ENCODE assay signal across 18 cellular contexts in the genomic region with DNA sequence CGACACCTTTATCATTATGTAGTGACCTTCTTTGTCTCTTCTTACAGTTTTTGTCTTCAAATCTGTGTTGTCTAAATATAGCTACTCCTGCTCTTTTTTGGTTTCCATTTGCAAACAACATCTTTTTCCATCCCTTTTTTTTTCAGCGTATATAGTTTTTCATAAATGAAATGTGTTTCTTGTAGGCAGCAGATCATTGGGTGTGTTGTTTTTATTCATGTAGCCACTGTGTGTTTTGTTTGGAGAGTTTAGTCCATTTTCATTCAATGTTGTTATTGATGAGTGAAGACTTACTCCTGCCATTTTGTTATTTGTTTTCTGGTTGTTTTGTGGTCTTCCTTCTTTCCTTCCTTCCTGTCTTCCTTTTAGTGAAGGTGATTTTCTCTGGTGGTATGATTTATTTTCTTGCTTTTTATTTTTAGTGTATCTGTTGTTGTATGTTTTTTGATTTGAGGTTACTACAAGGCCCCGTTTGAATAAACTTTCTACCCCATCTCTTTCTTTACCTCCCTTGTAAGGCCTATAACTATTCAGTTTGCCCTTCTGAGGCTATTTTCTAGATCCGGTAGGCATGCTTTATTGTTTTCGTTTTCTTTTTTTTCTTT.
A peak's percentile ranks its signal among the peaks of the same experiment; 100 is the strongest.
DNase-seq lines count a peak whose midpoint lies in the region; ATAC-seq and TF ChIP-seq lines count a peak whose summit lies in the region.
"Had no signal": no experiment of that assay in that cellular context is flagged by ENCODE, and none has a peak within 500 bp of the region (broad histone marks: within the 10 kb centered on the region; RNA-seq: fewer than 3 reads in every experiment).

No MANE protein-coding gene starts in this region.

- dilution Hi-C loops in IMR-90 (cut with HindIII; ENCODE audit: low sequenced_read_pairs, unreplicated experiment) = no loop called here

- in situ Hi-C loops in IMR-90 (cut with MboI; ENCODE audit: low sequenced_read_pairs) = no loop called here

- TF ChIP-seq POLR2A in IMR-90 (IDR thresholded peaks at IDR 0.05; ENCODE audit: low read depth, low read length) = no peak

- no peak overlapping the region for H4K91ac ChIP-seq in IMR-90 (ENCODE audit: insufficient read depth, low read depth, low read length)

- H3K4ac ChIP-seq in IMR-90 (ENCODE audit: low read depth, low read length) = no peak overlapping the region

- POLR2A ChIA-PET in IMR-90 (lab: Charles Lee; ENCODE audit: unreplicated experiment) = no interaction called here

- H3K27me3 Mint-ChIP-seq in activated T-cell treated with anti-CD3 and anti-CD28 coated beads, Interleukin-2, amount 50 U/mL, for 24 hours = no peaks in the 10 kb centered on the region
- H3K27me3 Mint-ChIP-seq in progenitor cell of endocrine pancreas = no peaks in the 10 kb centered on the region
- H3K27me3 Mint-ChIP-seq: B cell had no signal

- peaks cover 55% of the 10 kb centered on the region for H3K4me1 Mint-ChIP-seq in activated T-cell treated with anti-CD3 and anti-CD28 coated beads, Interleukin-2, amount 50 U/mL, for 24 hours (ENCODE audit: low read depth)
- peaks cover 1% of the 10 kb centered on the region for H3K4me1 Mint-ChIP-seq in progenitor cell of endocrine pancreas (ENCODE audit: low read depth)

- H2BK5ac ChIP-seq in IMR-90 (ENCODE audit: low read depth, low read length, poor library complexity, severe bottlenecking) = no peak overlapping the region

- no peaks in the 10 kb centered on the region for H3K27me3 ChIP-seq in IMR-90 (ENCODE audit: control insufficient read depth, insufficient read depth, low read length)
- H3K27me3 ChIP-seq in tibial artery = no peaks in the 10 kb centered on the region

- no peak overlapping the region for H2BK120ac ChIP-seq in IMR-90 (ENCODE audit: low read depth, low read length)

- H3K4me1 ChIP-seq in IMR-90 (ENCODE audit: control insufficient read depth, insufficient read depth, low read length) (no peaks in the 10 kb centered on the region), tibial artery (no peaks in the 10 kb centered on the region)
- H3K4me1 ChIP-seq: Caco-2, HAP-1 had no signal

- H4K8ac ChIP-seq in IMR-90 (ENCODE audit: low read depth in 2 of 2, low read length in 2 of 2) = no peak overlapping the region

- H3K18ac ChIP-seq in IMR-90 (ENCODE audit: low read depth, low read length) = no peak overlapping the region

- H3K4me3 ChIP-seq in IMR-90 (ENCODE audit: insufficient read depth, low read depth, low read length) (no peak overlapping the region), fibroblast of mammary gland (ENCODE audit: control insufficient read depth, low read depth, low read length) (no peak overlapping the region), tibial artery (no peak overlapping the region)
- H3K4me3 ChIP-seq: GM23248, HAP-1 had no signal

- H3K56ac ChIP-seq in IMR-90 (ENCODE audit: extremely low read depth, insufficient read depth, low read length) = no peak overlapping the region

- no peak overlapping the region for H3K23ac ChIP-seq in IMR-90 (ENCODE audit: low read depth, low read length)

- WGBS in IMR-90 (ENCODE audit: extremely low coverage in 2 of 2, insufficient read length in 1 of 2), 2 experiments = 100% methylated on average over 1 of the region's 5 CpGs; no CpG with 5 or more reads in 1 of the 2 experiments

- no peak for ATAC-seq in IMR-90 (ENCODE audit: low read depth)
- no peak for ATAC-seq in left colon
- ATAC-seq in HG02973 (IDR thresholded peaks at IDR 0.05; ENCODE audit: unreplicated experiment) = no peak

- CTCF ChIA-PET in IMR-90 (lab: Yijun Ruan, JAX) = no interaction called here

- no peak overlapping the region for H2AK5ac ChIP-seq in IMR-90 (ENCODE audit: low read depth, low read length)

- no peak overlapping the region for H3K27ac ChIP-seq in IMR-90 (ENCODE audit: insufficient read depth, low read length)
- no peak overlapping the region for H3K27ac ChIP-seq in tibial artery
- H3K27ac ChIP-seq: GM23248 had no signal

- peak overlapping the region; percentile 16 for H3K27ac Mint-ChIP-seq in activated T-cell treated with anti-CD3 and anti-CD28 coated beads, Interleukin-2, amount 50 U/mL, for 24 hours
- peak overlapping the region; percentile 82 for H3K27ac Mint-ChIP-seq in progenitor cell of endocrine pancreas

- H2AFZ ChIP-seq in IMR-90 (replicated peaks; ENCODE audit: low read length, poor library complexity) = no peak overlapping the region
- H2AFZ ChIP-seq: GM23248 had no signal

- H3K9me1 ChIP-seq in IMR-90 (ENCODE audit: insufficient read depth, low read length) = no peaks in the 10 kb centered on the region; the same call in 1 of the 2 replicates

- peaks cover 11% of the 10 kb centered on the region for H3K9me3 ChIP-seq in IMR-90 (ENCODE audit: control insufficient read depth, insufficient read depth, low read length)
- peaks cover 0 to 27% (median 0%) of the 10 kb centered on the region in 3 donors for H3K9me3 ChIP-seq in tibial artery

- TF ChIP-seq CTCF in IMR-90 (conservative IDR thresholded peaks at IDR 0.05; ENCODE audit: low read depth, low read length) (no peak), fibroblast of mammary gland (conservative IDR thresholded peaks at IDR 0.05; ENCODE audit: control insufficient read depth, insufficient read depth, low read depth, low read length) (no peak), progenitor cell of endocrine pancreas (IDR thresholded peaks at IDR 0.05; ENCODE audit: unreplicated experiment) (no peak), tibial artery (IDR thresholded peaks at IDR 0.05) (no peak)

- BruUV-seq in IMR-90 (replicated peaks; lab: Mats Ljungman, UMichigan) = no TSS peak

- H2BK20ac ChIP-seq in IMR-90 (ENCODE audit: low read depth, low read length) = no peak overlapping the region

- intact Hi-C loops in IMR-90 (cut with micrococcal nuclease) (no loop called here), tibial artery (cut with DNase I; ENCODE audit: low total_unique reads) (no loop called here), left colon (cut with DNase I, micrococcal nuclease) (no loop called here)

- H3K14ac ChIP-seq in IMR-90 (replicated peaks; ENCODE audit: low read depth, low read length) = no peak overlapping the region

- H3K36me3 ChIP-seq in IMR-90 (ENCODE audit: control insufficient read depth, insufficient read depth, low read length) (0 out of 2 replicates have a peak, but pooled peaks cover 1% of the 10 kb centered on the region), tibial artery (no peaks in the 10 kb centered on the region)
- H3K36me3 ChIP-seq: HAP-1 had no signal

- no peak for DNase-seq in activated T-cell treated with anti-CD3 and anti-CD28 coated beads, Interleukin-2, amount 50 U/mL, for 24 hours
- DNase-seq in activated T-cell treated with anti-CD3 and anti-CD28 coated beads for 4 hours = no peak
- peak; percentile 4 for DNase-seq in IMR-90
- peak; percentile 4 for DNase-seq in fibroblast of mammary gland (ENCODE audit: low read depth)
- DNase-seq in progenitor cell of endocrine pancreas (ENCODE audit: low spot score, unreplicated experiment) = no peak
- DNase-seq in tibial artery = no peak
- DNase-seq in left colon = no peak
- DNase-seq: Caco-2, DMS153, GDM1, GM23248, NCI-H1092 treated with DMSO at 0.1 percent for 48 hours, NCI-H2081, NCI-H2171 treated with DMSO at 0.1 percent for 48 hours, Right ventricle myocardium superior had no signal

- H3K4me2 ChIP-seq in IMR-90 (ENCODE audit: low read depth, low read length) = no peak overlapping the region

- H3K9me3 Mint-ChIP-seq in activated T-cell treated with anti-CD3 and anti-CD28 coated beads, Interleukin-2, amount 50 U/mL, for 24 hours = peaks cover 34% of the 10 kb centered on the region
- H3K9me3 Mint-ChIP-seq in progenitor cell of endocrine pancreas (ENCODE audit: low read depth) = peaks cover 38% of the 10 kb centered on the region

- H3K36me3 Mint-ChIP-seq in activated T-cell treated with anti-CD3 and anti-CD28 coated beads, Interleukin-2, amount 50 U/mL, for 24 hours (ENCODE audit: low read depth) = peaks cover 41% of the 10 kb centered on the region
- H3K36me3 Mint-ChIP-seq in progenitor cell of endocrine pancreas (ENCODE audit: insufficient read depth) = peaks cover 36% of the 10 kb centered on the region

- no peaks in the 10 kb centered on the region for H4K20me1 ChIP-seq in IMR-90 (ENCODE audit: insufficient read depth, low read length)

- H2BK15ac ChIP-seq in IMR-90 (ENCODE audit: low read depth, low read length) = no peak overlapping the region

- H3K9ac ChIP-seq in IMR-90 (ENCODE audit: low read depth, low read length) = no peak overlapping the region
- H3K9ac ChIP-seq: GM23248 had no signal

- no peak overlapping the region for H2AK9ac ChIP-seq in IMR-90 (replicated peaks; ENCODE audit: low read depth, low read length, poor library complexity)

- H3K79me1 ChIP-seq in IMR-90 (ENCODE audit: low read depth in 1 of 2, low read length in 2 of 2) = no peaks in the 10 kb centered on the region; a peak in 1 of 4 replicates

- H4K5ac ChIP-seq in IMR-90 (ENCODE audit: low read depth, low read length) = no peak overlapping the region

- TF ChIP-seq RAD21 in IMR-90 (IDR thresholded peaks at IDR 0.05; ENCODE audit: low read length) = no peak

- H3K4me3 Mint-ChIP-seq in activated T-cell treated with anti-CD3 and anti-CD28 coated beads, Interleukin-2, amount 50 U/mL, for 24 hours = no peak overlapping the region
- H3K4me3 Mint-ChIP-seq in progenitor cell of endocrine pancreas (ENCODE audit: low read depth) = no peak overlapping the region
- H3K4me3 Mint-ChIP-seq: B cell had no signal

TF ChIP-seq in IMR-90, 13 proteins besides CTCF, POLR2A, EP300 and RAD21:
- TF ChIP-seq MXI1 (IDR thresholded peaks at IDR 0.05; ENCODE audit: borderline replicate concordance, low read depth, low read length) (no peak), CHD1 (IDR thresholded peaks at IDR 0.05; ENCODE audit: low read depth, low read length) (no peak), RCOR1 (IDR thresholded peaks at IDR 0.05; ENCODE audit: insufficient replicate concordance, low read length) (no peak), BHLHE40 (IDR thresholded peaks at IDR 0.05; ENCODE audit: low read depth, low read length) (no peak), FOS (IDR thresholded peaks at IDR 0.05; ENCODE audit: low read depth, low read length) (no peak), MAZ (IDR thresholded peaks at IDR 0.05; ENCODE audit: borderline replicate concordance, low read depth, low read length) (no peak), NFE2L2 (IDR thresholded peaks at IDR 0.05; ENCODE audit: low read depth, low read length) (no peak), CEBPB (IDR thresholded peaks at IDR 0.05; ENCODE audit: low read depth, low read length) (no peak), RFX5 (IDR thresholded peaks at IDR 0.05; ENCODE audit: low read depth, low read length) (no peak)
- TF ChIP-seq, protein P1, sequence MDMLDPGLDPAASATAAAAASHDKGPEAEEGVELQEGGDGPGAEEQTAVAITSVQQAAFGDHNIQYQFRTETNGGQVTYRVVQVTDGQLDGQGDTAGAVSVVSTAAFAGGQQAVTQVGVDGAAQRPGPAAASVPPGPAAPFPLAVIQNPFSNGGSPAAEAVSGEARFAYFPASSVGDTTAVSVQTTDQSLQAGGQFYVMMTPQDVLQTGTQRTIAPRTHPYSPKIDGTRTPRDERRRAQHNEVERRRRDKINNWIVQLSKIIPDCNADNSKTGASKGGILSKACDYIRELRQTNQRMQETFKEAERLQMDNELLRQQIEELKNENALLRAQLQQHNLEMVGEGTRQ (IDR thresholded peaks at IDR 0.05; ENCODE audit: low read depth, low read length) = no peak

Comparison
In these comparisons a context has a peak if more than half of its experiments do, and no peak if none do; other contexts are left out.
1. DNase-seq: peak in IMR-90 (single experiment) and fibroblast of mammary gland (single experiment); none in activated T-cell treated with anti-CD3 and anti-CD28 coated beads, Interleukin-2, amount 50 U/mL, for 24 hours (single experiment), activated T-cell treated with anti-CD3 and anti-CD28 coated beads for 4 hours (single experiment), progenitor cell of endocrine pancreas (single experiment), tibial artery (0 of 2) and left colon (0 of 2).